In genomic region chr22:49918911-49919881, GRCh38 we compare ENCODE assay signal across 8 cellular contexts. TPM values are rescaled to one million over a fixed set of nuclear protein-coding genes. Genes with fewer than 3 reads are reported as not detected.
A peak's percentile ranks its signal among the peaks of the same experiment; 100 is the strongest.
DNase-seq lines count a peak whose midpoint lies in the region; ATAC-seq, FAIRE-seq and TF ChIP-seq lines count a peak whose summit lies in the region.

No MANE protein-coding gene starts in this region.

- peak overlapping the region; percentile 75; the same call in 1 of the 2 replicates for H3K4ac ChIP-seq in IMR-90 (ENCODE audit: low read depth, low read length)

- H4K8ac ChIP-seq in IMR-90 (ENCODE audit: low read depth in 2 of 2, low read length in 2 of 2), result peak overlapping the region; percentile 33 to 35; a peak in 1 of 4 replicates

- H3K18ac ChIP-seq in IMR-90 (ENCODE audit: low read depth, low read length), result no peak overlapping the region

- no peak overlapping the region for H2BK20ac ChIP-seq in IMR-90 (ENCODE audit: low read depth, low read length)

- peak overlapping the region; percentile 95 for H2AFZ ChIP-seq in IMR-90 (replicated peaks; ENCODE audit: low read length, poor library complexity)

- peaks cover 18 to 40% (median 25%) of the 10 kb centered on the region in 11 experiments for H3K36me3 ChIP-seq in BLaER1 treated with 17β-estradiol and CSF1 and Interleukin-3, amounts not matched to agents 10 nM and 100 nM
- peaks cover 13% of the 10 kb centered on the region for H3K36me3 ChIP-seq in IMR-90 (ENCODE audit: control insufficient read depth, insufficient read depth, low read length)

- peaks cover 31 to 43% of the 10 kb centered on the region in 2 experiments for H3K79me1 ChIP-seq in IMR-90 (ENCODE audit: low read depth in 1 of 2, low read length in 2 of 2)

- peaks cover 10 to 11% of the 10 kb centered on the region in 2 donors for H3K4me1 Mint-ChIP-seq in natural killer cell treated with Interleukin-12 subunit alpha and Interleukin-12 subunit beta and Interleukin-15 and Interleukin-18, amount 100 ng/mL, for 72 hours (ENCODE audit: low read depth in 2 of 2)

- peak overlapping the region; percentile 47 to 66 for H3K27ac Mint-ChIP-seq in natural killer cell treated with Interleukin-12 subunit alpha and Interleukin-12 subunit beta and Interleukin-15 and Interleukin-18, amount 100 ng/mL, for 72 hours

- H3K23ac ChIP-seq in IMR-90 (ENCODE audit: low read depth, low read length), result peak overlapping the region; percentile 63

- H3K9me3 ChIP-seq in BLaER1 treated with 17β-estradiol and CSF1 and Interleukin-3, amounts not matched to agents 10 nM and 100 nM (replicated peaks in 1 of 11), result no peaks in the 10 kb centered on the region
- H3K9me3 ChIP-seq in IMR-90 (ENCODE audit: control insufficient read depth, insufficient read depth, low read length), result no peaks in the 10 kb centered on the region

- H3K4me3 Mint-ChIP-seq in natural killer cell treated with Interleukin-12 subunit alpha and Interleukin-12 subunit beta and Interleukin-15 and Interleukin-18, amount 100 ng/mL, for 72 hours, result peak overlapping the region; percentile 79

- no peaks in the 10 kb centered on the region for H3K9me3 Mint-ChIP-seq in natural killer cell treated with Interleukin-12 subunit alpha and Interleukin-12 subunit beta and Interleukin-15 and Interleukin-18, amount 100 ng/mL, for 72 hours

- H3K9me1 ChIP-seq in IMR-90 (ENCODE audit: insufficient read depth, low read length), result peaks cover 4% of the 10 kb centered on the region; the same call in 1 of the 2 replicates

- DNase-seq in IMR-90 (no peak), coronary artery (ENCODE audit: low spot score) (no peak), posterior vena cava (ENCODE audit: low spot score) (no peak), NK-92 (lab: John Stamatoyannopoulos, UW; ENCODE audit: unreplicated experiment) (no peak), HTR-8/SVneo (ENCODE audit: insufficient read length, low spot score) (no peak)
- DNase-seq in natural killer cell treated with Interleukin-12 subunit alpha and Interleukin-12 subunit beta and Interleukin-15 and Interleukin-18, amount 100 ng/mL, for 72 hours (ENCODE audit: low spot score), result no peak
- no peak for DNase-seq in stimulated activated CD8-positive, alpha-beta memory T cell treated with anti-CD3 and anti-CD28 coated beads, Interleukin-4, amount 100 ng/mL, for 48 hours

- CTCF ChIA-PET in IMR-90 (lab: Yijun Ruan, JAX), result interaction anchor here (0.7 kb wide), 1 partner anchor 152 kb away, joined by 3 read pairs; no protein-coding TSS in a partner anchor

- ATAC-seq in IMR-90 (ENCODE audit: low read depth), result no peak
- ATAC-seq in natural killer cell treated with Interleukin-12 subunit alpha and Interleukin-12 subunit beta and Interleukin-15 and Interleukin-18, amount 100 ng/mL, for 72 hours, result no peak

- H3K14ac ChIP-seq in IMR-90 (replicated peaks; ENCODE audit: low read depth, low read length), result no peak overlapping the region; the same call in 1 of the 2 replicates

- 63% methylated on average over 16 of the region's 47 CpGs; no CpG with 5 or more reads in 1 of the 2 experiments for WGBS in IMR-90 (ENCODE audit: extremely low coverage in 2 of 2, insufficient read length in 1 of 2), 2 experiments

- intact Hi-C loops in IMR-90 (cut with micrococcal nuclease), result loop anchor here (1.0 to 2.0 kb wide), 3 partner anchors 43 to 152 kb away; no protein-coding TSS in a partner anchor
- intact Hi-C loops in posterior vena cava (cut with DNase I), result no loop called here

- dilution Hi-C loops in IMR-90 (cut with HindIII; ENCODE audit: low sequenced_read_pairs, unreplicated experiment), result no loop called here

- peak overlapping the region; percentile 73 to 97 (median 90) for H3K4me3 ChIP-seq in BLaER1 treated with 17β-estradiol and CSF1 and Interleukin-3, amounts not matched to agents 10 nM and 100 nM
- H3K4me3 ChIP-seq in IMR-90 (ENCODE audit: insufficient read depth, low read depth, low read length), result peak overlapping the region; percentile 80
- peak overlapping the region; percentile 97 for H3K4me3 ChIP-seq in coronary artery

- H2BK15ac ChIP-seq in IMR-90 (ENCODE audit: low read depth, low read length), result no peak overlapping the region

- TF ChIP-seq POLR2A in IMR-90 (IDR thresholded peaks at IDR 0.05; ENCODE audit: low read depth, low read length), result no peak

- peaks cover 38 to 69% (median 66%) of the 10 kb centered on the region in 10 experiments for H3K4me1 ChIP-seq in BLaER1 treated with 17β-estradiol and CSF1 and Interleukin-3, amounts not matched to agents 10 nM and 100 nM
- H3K4me1 ChIP-seq in IMR-90 (ENCODE audit: control insufficient read depth, insufficient read depth, low read length), result peaks cover 18% of the 10 kb centered on the region

- peak overlapping the region; percentile 33 for H2BK5ac ChIP-seq in IMR-90 (ENCODE audit: low read depth, low read length, poor library complexity, severe bottlenecking)

- H4K91ac ChIP-seq in IMR-90 (ENCODE audit: insufficient read depth, low read depth, low read length), result no peak overlapping the region

- H2AK9ac ChIP-seq in IMR-90 (replicated peaks; ENCODE audit: low read depth, low read length, poor library complexity), result peak overlapping the region; percentile 96

- TF ChIP-seq CTCF in IMR-90 (conservative IDR thresholded peaks at IDR 0.05; ENCODE audit: low read depth, low read length), result no peak
- no peak for TF ChIP-seq CTCF in coronary artery (IDR thresholded peaks at IDR 0.05)

- POLR2A ChIA-PET in IMR-90 (lab: Charles Lee; ENCODE audit: unreplicated experiment), result interaction anchor here (1.0 kb wide), 1 partner anchor 9 kb away, joined by 3 read pairs; no protein-coding TSS in a partner anchor

- no peak overlapping the region for H2BK120ac ChIP-seq in IMR-90 (ENCODE audit: low read depth, low read length)

- no peaks in the 10 kb centered on the region for H3K27me3 Mint-ChIP-seq in natural killer cell treated with Interleukin-12 subunit alpha and Interleukin-12 subunit beta and Interleukin-15 and Interleukin-18, amount 100 ng/mL, for 72 hours

- peak overlapping the region; percentile 11; the same call in 1 of the 2 replicates for H3K56ac ChIP-seq in IMR-90 (ENCODE audit: extremely low read depth, insufficient read depth, low read length)

- H4K5ac ChIP-seq in IMR-90 (ENCODE audit: low read depth, low read length), result no peak overlapping the region

- no peak for TF ChIP-seq RAD21 in IMR-90 (IDR thresholded peaks at IDR 0.05; ENCODE audit: low read length)

- H3K4me2 ChIP-seq in BLaER1 treated with 17β-estradiol and CSF1 and Interleukin-3, amounts not matched to agents 10 nM and 100 nM, result peak overlapping the region; percentile 92 to 99 (median 95)
- peak overlapping the region; percentile 91 for H3K4me2 ChIP-seq in IMR-90 (ENCODE audit: low read depth, low read length)

- H4K20me1 ChIP-seq in BLaER1 treated with 17β-estradiol and CSF1 and Interleukin-3, amounts not matched to agents 10 nM and 100 nM, result peaks cover 4 to 57% (median 15%) of the 10 kb centered on the region in 11 experiments; a peak in 14 of 22 replicates
- no peaks in the 10 kb centered on the region; the same call in 1 of the 2 replicates for H4K20me1 ChIP-seq in IMR-90 (ENCODE audit: insufficient read depth, low read length)

- in situ Hi-C loops in IMR-90 (cut with MboI; ENCODE audit: low sequenced_read_pairs), result loop anchor here (10.0 to 25.0 kb wide), 2 partner anchors 54 to 107 kb away; no protein-coding TSS in a partner anchor

- FAIRE-seq in HTR-8/SVneo (lab: Jason Lieb, UNC), result no peak

- H3K27me3 ChIP-seq in BLaER1 treated with 17β-estradiol and CSF1 and Interleukin-3, amounts not matched to agents 10 nM and 100 nM, result no peaks in the 10 kb centered on the region
- H3K27me3 ChIP-seq in IMR-90 (ENCODE audit: control insufficient read depth, insufficient read depth, low read length), result no peaks in the 10 kb centered on the region

- H3K27ac ChIP-seq in BLaER1 treated with 17β-estradiol and CSF1 and Interleukin-3, amounts not matched to agents 10 nM and 100 nM, result peak overlapping the region; percentile 74 to 93 (median 88); a peak in 21 of 22 replicates
- peak overlapping the region; percentile 25; the same call in 1 of the 2 replicates for H3K27ac ChIP-seq in IMR-90 (ENCODE audit: insufficient read depth, low read length)
- H3K27ac ChIP-seq in coronary artery, result peak overlapping the region; percentile 54 to 95

- 0 out of 2 replicates have a peak overlapping the region, but pooled peaks have one; percentile 51 for H2AK5ac ChIP-seq in IMR-90 (ENCODE audit: low read depth, low read length)

- H3K9ac ChIP-seq in BLaER1 treated with 17β-estradiol and CSF1 and Interleukin-3, amounts not matched to agents 10 nM and 100 nM, result peak overlapping the region; percentile 85 to 98 (median 91)
- H3K9ac ChIP-seq in IMR-90 (ENCODE audit: low read depth, low read length), result peak overlapping the region; percentile 71

- BruUV-seq in IMR-90 (replicated peaks; lab: Mats Ljungman, UMichigan), result no TSS peak

- H3K36me3 Mint-ChIP-seq in natural killer cell treated with Interleukin-12 subunit alpha and Interleukin-12 subunit beta and Interleukin-15 and Interleukin-18, amount 100 ng/mL, for 72 hours, result no peaks in the 10 kb centered on the region

RNA-seq across cellular contexts. Expression of gene CRELD2, which starts 0.8 kb away (rescaled TPM):
- 36.1 and 36.2 TPM in 2 replicates for total RNA-seq in IMR-90 (2012; rRNA removed)
- polyA plus RNA-seq in IMR-90 (2012; rRNA removed), result 70.7 and 82.0 TPM in 2 replicates
- polyA plus RNA-seq in IMR-90 (2012; cell fraction: cytosol; rRNA removed), result 110 and 153 TPM in 2 replicates
- polyA plus RNA-seq in IMR-90 (2012; cell fraction: nucleus; rRNA removed; ENCODE audit: low replicate concordance), result 79.2 and 119 TPM in 2 replicates
- 10 to 100 TPM; 59.5 to 75.7 TPM for total RNA-seq in natural killer cell treated with Interleukin-12 subunit alpha and Interleukin-12 subunit beta and Interleukin-15 and Interleukin-18, amount 100 ng/mL, for 72 hours
- total RNA-seq in posterior vena cava, result 10 to 100 TPM; 27.5 to 45.4 TPM

RNA-seq across cellular contexts. Expression of gene ALG12, which starts 1.0 kb away (rescaled TPM):
- total RNA-seq in IMR-90 (2012; rRNA removed) (5.6 and 7.2 TPM in 2 replicates), posterior vena cava (10 to 100 TPM in 1 of 2 donors, 1 to 10 TPM in 1; 8.9 to 11.7 TPM)
- 10.9 and 11.2 TPM in 2 replicates for polyA plus RNA-seq in IMR-90 (2012; rRNA removed)
- polyA plus RNA-seq in IMR-90 (2012; cell fraction: cytosol; rRNA removed), result 18.8 and 22.7 TPM in 2 replicates
- 13.5 and 24.8 TPM in 2 replicates for polyA plus RNA-seq in IMR-90 (2012; cell fraction: nucleus; rRNA removed; ENCODE audit: low replicate concordance)
- 10 to 100 TPM; 19.3 to 22.9 TPM for total RNA-seq in natural killer cell treated with Interleukin-12 subunit alpha and Interleukin-12 subunit beta and Interleukin-15 and Interleukin-18, amount 100 ng/mL, for 72 hours

RNA-seq across cellular contexts. Expression of gene PIM3, which starts 41.4 kb away (rescaled TPM):
- total RNA-seq in IMR-90 (2012; rRNA removed) (8.6 and 10.3 TPM in 2 replicates), posterior vena cava (10 to 100 TPM; 29.9 to 37.2 TPM)
- polyA plus RNA-seq in IMR-90 (2012; rRNA removed), result 24.7 and 28.6 TPM in 2 replicates
- polyA plus RNA-seq in IMR-90 (2012; cell fraction: cytosol; rRNA removed), result 31.4 and 45.1 TPM in 2 replicates
- polyA plus RNA-seq in IMR-90 (2012; cell fraction: nucleus; rRNA removed; ENCODE audit: low replicate concordance), result 37.2 and 85.2 TPM in 2 replicates
- total RNA-seq in natural killer cell treated with Interleukin-12 subunit alpha and Interleukin-12 subunit beta and Interleukin-15 and Interleukin-18, amount 100 ng/mL, for 72 hours, result 100 to 1,000 TPM in 1 of 2 donors, 10 to 100 TPM in 1; 78.5 to 115 TPM

Comparison
In these comparisons a context has a peak if more than half of its experiments do, and no peak if none do; other contexts are left out.
1. H3K27ac ChIP-seq: peak in every context shown above with its lines; median percentile 88 in BLaER1 treated with 17β-estradiol and CSF1 and Interleukin-3, amounts not matched to agents 10 nM and 100 nM; 74 in coronary artery; 25 in IMR-90.